Comparison of ENCODE assay signal across 1 cellular context in genomic region chr3:39284457-39284881, GRCh38.
TF ChIP-seq lines count a peak whose summit lies in the region.

No MANE protein-coding gene starts in this region.

TF ChIP-seq in SK-N-SH, 30 proteins besides CTCF, POLR2A, EP300 and RAD21 (continued from another document):
- no peak for TF ChIP-seq RXRA (IDR thresholded peaks at IDR 0.05; ENCODE audit: borderline replicate concordance, low read depth)
- no peak for TF ChIP-seq PBX3 (IDR thresholded peaks at IDR 0.05)
- no peak for TF ChIP-seq MEF2A (IDR thresholded peaks at IDR 0.05; ENCODE audit: borderline replicate concordance, low read depth)
- TF ChIP-seq POLR2AphosphoS5 (IDR thresholded peaks at IDR 0.05; ENCODE audit: low read depth, low read length), result no peak
- TF ChIP-seq CHD2 (IDR thresholded peaks at IDR 0.05; ENCODE audit: low read length, partially characterized antibody), result no peak
- TF ChIP-seq EZH2phosphoT487 (IDR thresholded peaks at IDR 0.05; ENCODE audit: borderline replicate concordance, low read depth), result no peak
- TF ChIP-seq JUND (IDR thresholded peaks at IDR 0.05), result no peak
- TF ChIP-seq GABPA (IDR thresholded peaks at IDR 0.05; ENCODE audit: low read depth), result no peak
- TF ChIP-seq RFX5 (IDR thresholded peaks at IDR 0.05; ENCODE audit: low read length), result no peak
